1 cellular context compared by ENCODE assay signal in genomic region chr5:142059304-142059940, GRCh38.
TF ChIP-seq lines count a peak whose summit lies in the region.

No MANE protein-coding gene starts in this region.

TF ChIP-seq in H1, 55 proteins besides CTCF, POLR2A, EP300 and RAD21 (continued from another document):
- TF ChIP-seq USF2 (IDR thresholded peaks at IDR 0.05; ENCODE audit: low read length): no peak
- TF ChIP-seq CEBPB (IDR thresholded peaks at IDR 0.05; ENCODE audit: low read depth, low read length): no peak
- TF ChIP-seq KDM4A (IDR thresholded peaks at IDR 0.05; ENCODE audit: low read depth, low read length, severe bottlenecking): no peak
- TF ChIP-seq TAF1 (IDR thresholded peaks at IDR 0.05; ENCODE audit: low read depth, low read length): no peak
- TF ChIP-seq NANOG (IDR thresholded peaks at IDR 0.05; ENCODE audit: insufficient read depth, low read depth, low read length, poor library complexity, severe bottlenecking): no peak
- TF ChIP-seq RNF2 (IDR thresholded peaks at IDR 0.05; ENCODE audit: borderline replicate concordance, low read depth, low read length, missing control alignments, poor library complexity, severe bottlenecking): no peak
- no peak for TF ChIP-seq ASH2L (IDR thresholded peaks at IDR 0.05; ENCODE audit: low read length)
- TF ChIP-seq PHF8 (conservative IDR thresholded peaks at IDR 0.05; ENCODE audit: low read depth, low read length): no peak
- TF ChIP-seq MAFK (IDR thresholded peaks at IDR 0.05; ENCODE audit: low read depth, low read length): no peak
- no peak for TF ChIP-seq FOSL1 (IDR thresholded peaks at IDR 0.05; ENCODE audit: insufficient read depth, low read depth, low read length)
- no peak for TF ChIP-seq TBP (IDR thresholded peaks at IDR 0.05; ENCODE audit: low read depth, low read length)
- no peak for TF ChIP-seq GTF2F1 (IDR thresholded peaks at IDR 0.05; ENCODE audit: borderline replicate concordance, low read depth, low read length)
